1 cellular context compared by ENCODE assay signal in the genomic region with DNA sequence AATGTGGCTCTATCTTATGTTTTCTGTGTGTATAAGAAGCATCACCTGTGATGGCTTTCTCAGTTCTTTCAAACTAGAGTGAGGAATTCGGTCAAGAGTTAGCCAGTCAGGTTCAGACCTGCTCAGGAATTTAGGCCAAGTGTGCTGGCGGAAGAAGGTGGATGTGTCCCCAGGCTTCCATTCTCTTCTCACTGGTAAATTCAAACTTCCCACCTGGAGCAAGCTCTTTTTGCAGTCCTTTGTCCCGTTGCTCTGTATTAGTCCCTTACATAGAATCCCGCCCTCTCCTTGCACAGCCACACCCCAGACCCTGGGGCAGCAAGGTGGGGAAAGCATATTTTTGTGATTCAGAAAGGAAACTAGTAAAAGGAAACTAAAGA.
TF ChIP-seq lines count a peak whose summit lies in the region.

No MANE protein-coding gene starts in this region.

TF ChIP-seq in H1, 55 proteins besides CTCF, POLR2A, EP300 and RAD21:
- TF ChIP-seq GTF2F1 (IDR thresholded peaks at IDR 0.05; ENCODE audit: borderline replicate concordance, low read depth, low read length) (no peak), TBP (IDR thresholded peaks at IDR 0.05; ENCODE audit: low read depth, low read length) (no peak), SP1 (IDR thresholded peaks at IDR 0.05; ENCODE audit: low read depth, low read length) (no peak), CHD1 (IDR thresholded peaks at IDR 0.05; ENCODE audit: low read depth, low read length) (no peak), CEBPB (IDR thresholded peaks at IDR 0.05; ENCODE audit: low read depth, low read length) (no peak), MAX (IDR thresholded peaks at IDR 0.05) (no peak), SP4 (IDR thresholded peaks at IDR 0.05; ENCODE audit: low read length) (no peak), KDM5A (IDR thresholded peaks at IDR 0.05; ENCODE audit: low read length) (no peak), CBX5 (IDR thresholded peaks at IDR 0.05; ENCODE audit: low read depth, low read length) (no peak)
